ENCODE assay signal across 9 cellular contexts in genomic region chr2:219252084-219252483, GRCh38. TPM values are rescaled to one million over a fixed set of nuclear protein-coding genes. Genes with fewer than 3 reads are reported as not detected.
DNase-seq lines count a peak whose midpoint lies in the region; ATAC-seq, FAIRE-seq and TF ChIP-seq lines count a peak whose summit lies in the region.
"Had no signal": no experiment of that assay in that cellular context is flagged by ENCODE, and none has a peak within 500 bp of the region (broad histone marks: within the 10 kb centered on the region; RNA-seq: fewer than 3 reads in every experiment).

No MANE protein-coding gene starts in this region.

- H3K4me1 Mint-ChIP-seq in activated T-cell treated with anti-CD3 and anti-CD28 coated beads, Interleukin-2, amount 50 U/mL, for 24 hours (ENCODE audit: low read depth): peaks cover 78% of the 10 kb centered on the region

- H3K4me1 ChIP-seq in heart left ventricle: peaks cover 6 to 76% (median 45%) of the 10 kb centered on the region in 12 donors
- peaks cover 52% of the 10 kb centered on the region for H3K4me1 ChIP-seq in keratinocyte (ENCODE audit: control insufficient read depth, extremely low read depth, insufficient read depth, low read length)
- H3K4me1 ChIP-seq in tibial artery: peaks cover 0 to 70% (median 54%) of the 10 kb centered on the region in 4 donors

- ATAC-seq in heart left ventricle (no peak), left cardiac atrium (no peak), HG03342 (IDR thresholded peaks at IDR 0.05; ENCODE audit: unreplicated experiment) (no peak)

- TF ChIP-seq CTCF in heart left ventricle (IDR thresholded peaks at IDR 0.05): no peak
- TF ChIP-seq CTCF in keratinocyte (optimal IDR thresholded peaks at IDR 0.05 in 1 of 3, IDR thresholded peaks at IDR 0.05 in 1 of 3, conservative IDR thresholded peaks at IDR 0.05 in 1 of 3; ENCODE audit: extremely low read depth in 1 of 3, insufficient read depth in 2 of 3, low read length in 3 of 3): peak in 2 of 3 experiments; percentile 29 to 30
- no peak for TF ChIP-seq CTCF in tibial artery (IDR thresholded peaks at IDR 0.05)

- no peaks in the 10 kb centered on the region for H3K27me3 Mint-ChIP-seq in activated T-cell treated with anti-CD3 and anti-CD28 coated beads, Interleukin-2, amount 50 U/mL, for 24 hours

- H3K79me2 ChIP-seq in keratinocyte (ENCODE audit: control insufficient read depth, insufficient read depth, low read length): peaks cover 44% of the 10 kb centered on the region

- H3K27ac ChIP-seq in heart left ventricle (peak overlapping the region in 10 of 12 donors; percentile 82 to 91 (median 87)), keratinocyte (ENCODE audit: control insufficient read depth, insufficient read depth, low read length) (peak overlapping the region; percentile 85), tibial artery (peak overlapping the region; percentile 85 to 92)

- FAIRE-seq in keratinocyte (lab: Jason Lieb, UNC): peak; percentile 67

- H3K27me3 ChIP-seq in heart left ventricle: peaks cover 0 to 10% (median 0%) of the 10 kb centered on the region in 9 donors
- H3K27me3 ChIP-seq in keratinocyte (ENCODE audit: control insufficient read depth, extremely low read depth, insufficient read depth, low read length): peaks cover 4% of the 10 kb centered on the region
- peaks cover 0 to 8% of the 10 kb centered on the region in 2 donors for H3K27me3 ChIP-seq in tibial artery

- H3K9me3 ChIP-seq in heart left ventricle (no peaks in the 10 kb centered on the region), keratinocyte (ENCODE audit: control insufficient read depth, low read depth, low read length) (no peaks in the 10 kb centered on the region), tibial artery (no peaks in the 10 kb centered on the region)

- H3K9me3 Mint-ChIP-seq in activated T-cell treated with anti-CD3 and anti-CD28 coated beads, Interleukin-2, amount 50 U/mL, for 24 hours: no peaks in the 10 kb centered on the region

- H3K4me2 ChIP-seq in keratinocyte (ENCODE audit: control insufficient read depth, extremely low read depth, insufficient read depth, low read depth, low read length): peak overlapping the region; percentile 95

- dilution Hi-C loops in keratinocyte (cut with MboI; ENCODE audit: extremely low pct_ligation_motif_present, low sequenced_read_pairs): no loop called here

- H4K20me1 ChIP-seq in keratinocyte (ENCODE audit: control insufficient read depth, extremely low read depth, insufficient read depth, low read length): peaks cover 5% of the 10 kb centered on the region

- peak overlapping the region; percentile 93 for H3K9ac ChIP-seq in keratinocyte (ENCODE audit: control insufficient read depth, extremely low read depth, insufficient read depth, low read length)

- WGBS in heart left ventricle, 4 donors: 56 to 60% (median 57%) methylated on average over 5 of the region's 5 CpGs

- peak overlapping the region; percentile 97 for H3K27ac Mint-ChIP-seq in activated T-cell treated with anti-CD3 and anti-CD28 coated beads, Interleukin-2, amount 50 U/mL, for 24 hours

- no peak for TF ChIP-seq POLR2A in heart left ventricle (IDR thresholded peaks at IDR 0.05)

- H3K36me3 ChIP-seq in heart left ventricle: peaks cover 0 to 41% (median 25%) of the 10 kb centered on the region in 9 donors
- H3K36me3 ChIP-seq in keratinocyte (ENCODE audit: control insufficient read depth in 2 of 2, extremely low read depth in 1 of 2, insufficient read depth in 2 of 2, low read length in 2 of 2): peaks cover 29 to 34% of the 10 kb centered on the region in 2 experiments
- H3K36me3 ChIP-seq in tibial artery: peaks cover 9 to 35% (median 29%) of the 10 kb centered on the region in 3 donors

- peaks cover 66% of the 10 kb centered on the region for H3K36me3 Mint-ChIP-seq in activated T-cell treated with anti-CD3 and anti-CD28 coated beads, Interleukin-2, amount 50 U/mL, for 24 hours (ENCODE audit: low read depth)

- H3K4me3 ChIP-seq in heart left ventricle (peak overlapping the region in 9 of 12 donors; percentile 60 to 92 (median 78)), keratinocyte (ENCODE audit: control insufficient read depth in 2 of 3, extremely low read depth in 1 of 3, insufficient read depth in 2 of 3, low read depth in 1 of 3, low read length in 3 of 3) (peak overlapping the region; percentile 74 to 92 (median 90)), tibial artery (peak overlapping the region; percentile 79 to 86)

- intact Hi-C loops in heart left ventricle (cut with DNase I) (loop anchor here in 1 of 10 donors (2.0 kb wide), 1 partner anchor 27 kb away; the partner anchor contains the start of gene DNAJB2), left cardiac atrium (cut with DNase I) (no loop called here), tibial artery (cut with DNase I; ENCODE audit: low total_unique reads) (no loop called here)

- no peak overlapping the region for H2AFZ ChIP-seq in keratinocyte (ENCODE audit: control insufficient read depth, low read length)

- peak in 1 of 5 donors; percentile 33 for DNase-seq in heart left ventricle
- no peak for DNase-seq in left cardiac atrium
- peak; percentile 58 for DNase-seq in activated T-cell treated with anti-CD3 and anti-CD28 coated beads, Interleukin-2, amount 50 U/mL, for 24 hours
- no peak for DNase-seq in keratinocyte (ENCODE audit: low read depth, low spot score)
- DNase-seq in tibial artery: peak in 1 of 2 donors; percentile 78
- DNase-seq in MV-4-11 (lab: John Stamatoyannopoulos, UW): no peak
- no peak for DNase-seq in AG08395 (ENCODE audit: low spot score)
- DNase-seq: NCI-H1930 had no signal

- no peaks in the 10 kb centered on the region for H3K9me1 ChIP-seq in keratinocyte (ENCODE audit: control insufficient read depth, extremely low read depth, insufficient read depth, low read length)

- H3K4me3 Mint-ChIP-seq in activated T-cell treated with anti-CD3 and anti-CD28 coated beads, Interleukin-2, amount 50 U/mL, for 24 hours: peak overlapping the region; percentile 95

RNA-seq across cellular contexts. Expression of gene TUBA4B, which starts 1.0 kb away (rescaled TPM):
- not detected for total RNA-seq in heart left ventricle
- not detected for polyA plus RNA-seq in heart left ventricle
- not detected for total RNA-seq in left cardiac atrium
- polyA plus RNA-seq in keratinocyte: 0.08 TPM in 1 of 3 replicates, not detected in the others
- not detected for polyA plus RNA-seq in keratinocyte (2011; ENCODE audit: low read depth)
- polyA plus RNA-seq in keratinocyte (2011; cell fraction: cytosol; rRNA removed): 0.05 TPM in 1 of 2 replicates, not detected in the other
- 0.09 TPM in 1 of 2 replicates, not detected in the other for polyA plus RNA-seq in keratinocyte (2011; cell fraction: nucleus; rRNA removed)
- not detected in 2 replicates for polyA plus RNA-seq in keratinocyte (2012; ENCODE audit: low replicate concordance)
- not detected in 3 replicates for polyA minus RNA-seq in keratinocyte
- not detected for polyA minus RNA-seq in keratinocyte (2011; cell fraction: cytosol; rRNA and poly(A)+ RNA removed)
- not detected in 2 replicates for polyA minus RNA-seq in keratinocyte (2011; cell fraction: nucleus; rRNA and poly(A)+ RNA removed)

RNA-seq across cellular contexts. Expression of gene TUBA4A, which starts 1.6 kb away (rescaled TPM):
- total RNA-seq in heart left ventricle: 100 to 1,000 TPM; 137 to 381 (median 193) TPM
- polyA plus RNA-seq in heart left ventricle: 100 to 1,000 TPM; 189 to 362 TPM
- total RNA-seq in left cardiac atrium: 10 to 100 TPM; 42.1 to 72.9 TPM
- polyA plus RNA-seq in keratinocyte: 524 to 819 TPM (median 569 TPM) in 3 replicates
- polyA plus RNA-seq in keratinocyte (2011; ENCODE audit: low read depth): 80.1 TPM
- 560 and 665 TPM in 2 replicates for polyA plus RNA-seq in keratinocyte (2011; cell fraction: cytosol; rRNA removed)
- polyA plus RNA-seq in keratinocyte (2011; cell fraction: nucleus; rRNA removed): 738 and 769 TPM in 2 replicates
- 401 and 544 TPM in 2 replicates for polyA plus RNA-seq in keratinocyte (2012; ENCODE audit: low replicate concordance)
- 266 to 690 TPM (median 309 TPM) in 3 replicates for polyA minus RNA-seq in keratinocyte
- polyA minus RNA-seq in keratinocyte (2011; cell fraction: cytosol; rRNA and poly(A)+ RNA removed): 136 TPM
- polyA minus RNA-seq in keratinocyte (2011; cell fraction: nucleus; rRNA and poly(A)+ RNA removed): 115 and 162 TPM in 2 replicates

RNA-seq across cellular contexts. Expression of gene STK16, which starts 6.8 kb away (rescaled TPM):
- total RNA-seq in heart left ventricle (10 to 100 TPM; 13.8 to 26.9 (median 19.1) TPM), left cardiac atrium (10 to 100 TPM; 15.6 to 17.4 TPM)
- polyA plus RNA-seq in heart left ventricle (10 to 100 TPM; 13.8 to 31.6 TPM), keratinocyte (35.8 to 44.7 TPM (median 40.2 TPM) in 3 replicates)
- 8.8 TPM for polyA plus RNA-seq in keratinocyte (2011; ENCODE audit: low read depth)
- 39.1 and 53.2 TPM in 2 replicates for polyA plus RNA-seq in keratinocyte (2011; cell fraction: cytosol; rRNA removed)
- polyA plus RNA-seq in keratinocyte (2011; cell fraction: nucleus; rRNA removed): 18.0 and 26.4 TPM in 2 replicates
- polyA plus RNA-seq in keratinocyte (2012; ENCODE audit: low replicate concordance): 25.1 and 33.3 TPM in 2 replicates
- polyA minus RNA-seq in keratinocyte: 36.8 to 48.8 TPM (median 38.1 TPM) in 3 replicates
- polyA minus RNA-seq in keratinocyte (2011; cell fraction: cytosol; rRNA and poly(A)+ RNA removed): 26.9 TPM
- polyA minus RNA-seq in keratinocyte (2011; cell fraction: nucleus; rRNA and poly(A)+ RNA removed): 5.2 and 7.5 TPM in 2 replicates

RNA-seq across cellular contexts. Expression of gene GLB1L, which starts 6.8 kb away (rescaled TPM):
- total RNA-seq in heart left ventricle (1 to 10 TPM; 1.6 to 7.9 (median 2.5) TPM), left cardiac atrium (1 to 10 TPM; 4.7 to 4.9 TPM)
- polyA plus RNA-seq in heart left ventricle (1 to 10 TPM; 1.3 to 1.8 TPM), keratinocyte (4.3 to 6.9 TPM (median 5.2 TPM) in 3 replicates)
- 0.55 TPM for polyA plus RNA-seq in keratinocyte (2011; ENCODE audit: low read depth)
- polyA plus RNA-seq in keratinocyte (2011; cell fraction: cytosol; rRNA removed): 2.0 and 2.7 TPM in 2 replicates
- polyA plus RNA-seq in keratinocyte (2011; cell fraction: nucleus; rRNA removed): 8.8 and 9.0 TPM in 2 replicates
- 1.1 and 4.4 TPM in 2 replicates for polyA plus RNA-seq in keratinocyte (2012; ENCODE audit: low replicate concordance)
- 2.5 to 5.0 TPM (median 3.0 TPM) in 3 replicates for polyA minus RNA-seq in keratinocyte
- polyA minus RNA-seq in keratinocyte (2011; cell fraction: cytosol; rRNA and poly(A)+ RNA removed): 2.9 TPM
- polyA minus RNA-seq in keratinocyte (2011; cell fraction: nucleus; rRNA and poly(A)+ RNA removed): 4.2 and 5.8 TPM in 2 replicates

RNA-seq across cellular contexts. Expression of gene ANKZF1, which starts 22.5 kb away (rescaled TPM):
- 10 to 100 TPM; 14.0 to 36.8 (median 28.0) TPM for total RNA-seq in heart left ventricle
- polyA plus RNA-seq in heart left ventricle: 10 to 100 TPM; 15.2 to 22.5 TPM
- total RNA-seq in left cardiac atrium: 10 to 100 TPM; 16.0 to 20.3 TPM
- polyA plus RNA-seq in keratinocyte: 20.9 to 41.0 TPM (median 35.1 TPM) in 3 replicates
- polyA plus RNA-seq in keratinocyte (2011; ENCODE audit: low read depth): 47.2 TPM
- polyA plus RNA-seq in keratinocyte (2011; cell fraction: cytosol; rRNA removed): 10.6 and 11.5 TPM in 2 replicates
- 134 and 151 TPM in 2 replicates for polyA plus RNA-seq in keratinocyte (2011; cell fraction: nucleus; rRNA removed)
- 17.2 and 39.4 TPM in 2 replicates for polyA plus RNA-seq in keratinocyte (2012; ENCODE audit: low replicate concordance)
- 17.4 to 26.8 TPM (median 20.2 TPM) in 3 replicates for polyA minus RNA-seq in keratinocyte
- 14.4 TPM for polyA minus RNA-seq in keratinocyte (2011; cell fraction: cytosol; rRNA and poly(A)+ RNA removed)
- polyA minus RNA-seq in keratinocyte (2011; cell fraction: nucleus; rRNA and poly(A)+ RNA removed): 27.3 and 35.8 TPM in 2 replicates

Comparison
In these comparisons a context has a peak if more than half of its experiments do, and no peak if none do; other contexts are left out.
1. CTCF ChIP-seq: peak in keratinocyte (2 of 3); none in heart left ventricle (0 of 12) and tibial artery (0 of 2).
2. Peak in every context shown above with its lines, with median percentiles within 50 percentile points of each other: H3K27ac ChIP-seq and H3K4me3 ChIP-seq.